In genomic region chr17:7579839-7580630, GRCh38 we compare ENCODE assay signal across 1 cellular context.
TF ChIP-seq lines count a peak whose summit lies in the region.

No MANE protein-coding gene starts in this region.

TF ChIP-seq in WTC11, 78 proteins besides CTCF, POLR2A, EP300 and RAD21 (continued from another document):
- no peak for TF ChIP-seq ZNF425 (CRISPR knock-in tag; conservative IDR thresholded peaks at IDR 0.05)
- no peak for TF ChIP-seq TP53 (CRISPR knock-in tag; IDR thresholded peaks at IDR 0.05)
- TF ChIP-seq JUN (CRISPR knock-in tag; IDR thresholded peaks at IDR 0.05): no peak
- TF ChIP-seq TCF7 (CRISPR knock-in tag; IDR thresholded peaks at IDR 0.05; ENCODE audit: low read depth): no peak
- TF ChIP-seq STAT6 (CRISPR knock-in tag; conservative IDR thresholded peaks at IDR 0.05; ENCODE audit: low read depth): no peak
